ENCODE assay signal across 10 cellular contexts in the genomic region with DNA sequence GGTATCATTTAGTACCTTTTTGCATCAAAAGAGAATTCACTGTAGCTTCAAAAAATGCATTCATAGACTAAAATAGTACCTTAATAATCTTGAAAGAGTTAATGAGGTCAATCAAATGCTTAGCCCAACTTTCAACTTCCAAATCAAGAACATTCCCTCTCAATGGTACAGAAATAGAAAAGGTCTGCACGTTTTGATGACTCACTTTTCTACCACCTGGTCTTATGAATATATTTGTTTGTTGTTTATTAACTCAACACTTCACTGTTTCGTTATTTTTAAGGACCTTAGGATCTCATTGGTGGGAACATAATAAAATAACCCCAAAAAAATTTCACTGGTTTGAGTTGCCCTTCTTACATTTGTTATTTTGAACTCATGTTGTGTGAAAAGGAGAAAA.
"Had no signal": no experiment of that assay in that cellular context is flagged by ENCODE, and none has a peak within 500 bp of the region (broad histone marks: within the 10 kb centered on the region; RNA-seq: fewer than 3 reads in every experiment).

No MANE protein-coding gene starts in this region.

- DNase-seq: GM23248, GOT3, H7, HFFc6, KBM-7 had no signal

- H3K36me3 ChIP-seq: HAP-1 had no signal

- H2AFZ ChIP-seq: GM23248 had no signal

- FAIRE-seq: HepG2 had no signal

- H3K9me3 ChIP-seq: HAP-1 had no signal

- H3K4me2 ChIP-seq: KMS-11 had no signal

- H3K27ac ChIP-seq: GM23248, HL-60, KMS-11 had no signal

- H3K9ac ChIP-seq: GM23248, KMS-11 had no signal

- ATAC-seq: HCT116, HepG2 had no signal

- H3K4me3 ChIP-seq: GM23248, HAP-1 had no signal
